Comparison of ENCODE assay signal across 9 cellular contexts in the genomic region with DNA sequence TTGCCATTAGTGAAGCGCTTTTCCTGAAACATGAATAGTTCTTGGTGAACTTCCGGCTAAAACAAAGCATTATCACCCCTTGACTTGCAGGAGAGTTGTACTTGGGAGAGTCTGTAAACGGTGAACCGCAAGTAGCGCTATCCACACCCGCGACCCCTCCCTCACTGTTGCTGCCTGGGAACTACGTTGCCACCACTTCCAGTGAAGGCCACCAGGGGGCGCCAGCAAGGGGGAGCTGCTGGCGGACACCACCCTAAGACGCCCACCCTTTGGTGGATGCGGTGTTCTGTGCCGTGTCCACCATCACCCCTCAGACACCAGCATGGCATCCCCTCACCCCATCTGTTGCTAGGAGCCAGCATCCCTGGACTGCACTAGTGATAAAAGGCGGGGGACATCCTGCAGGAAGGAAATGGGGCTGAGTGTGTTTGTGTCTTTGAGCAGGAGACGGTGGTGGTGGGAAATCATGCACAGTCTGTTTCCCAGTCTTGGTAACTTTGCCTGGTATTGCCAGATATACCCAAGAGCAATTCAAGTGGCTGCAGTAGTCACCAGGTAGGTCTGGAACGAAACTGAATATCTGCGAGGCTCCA.
DNase-seq lines count a peak whose midpoint lies in the region; ATAC-seq and TF ChIP-seq lines count a peak whose summit lies in the region.
"Had no signal": no experiment of that assay in that cellular context is flagged by ENCODE, and none has a peak within 500 bp of the region (broad histone marks: within the 10 kb centered on the region; RNA-seq: fewer than 3 reads in every experiment).

No MANE protein-coding gene starts in this region.

- H3K4me2 ChIP-seq in neural progenitor cell, result no peak overlapping the region

- ATAC-seq in GM18511 (IDR thresholded peaks at IDR 0.05; ENCODE audit: unreplicated experiment) (no peak), HG03025 (IDR thresholded peaks at IDR 0.05; ENCODE audit: low FRiP score, unreplicated experiment) (no peak), HG02840 (IDR thresholded peaks at IDR 0.05; ENCODE audit: low FRiP score, unreplicated experiment) (no peak)

- no peaks in the 10 kb centered on the region for H3F3A ChIP-seq in neural progenitor cell (ENCODE audit: low read depth)

- H3K36me3 Mint-ChIP-seq in T-helper 2 cell treated with Interferon-gamma antibody and Interleukin-4, amounts not matched to agents 5 μg/mL and 100 μg/mL, for 36 hours (ENCODE audit: low read depth), result no peaks in the 10 kb centered on the region
- H3K36me3 Mint-ChIP-seq in neural progenitor cell, result peaks cover 9% of the 10 kb centered on the region

- H3K4me1 ChIP-seq in neural progenitor cell, result no peaks in the 10 kb centered on the region
- H3K4me1 ChIP-seq: SJSA1 had no signal

- H3K27me3 ChIP-seq in neural progenitor cell, result no peaks in the 10 kb centered on the region

- peak overlapping the region; percentile 74 for H2AFZ ChIP-seq in neural progenitor cell (replicated peaks)

- no peaks in the 10 kb centered on the region for H3K9me3 Mint-ChIP-seq in T-helper 2 cell treated with Interferon-gamma antibody and Interleukin-4, amounts not matched to agents 5 μg/mL and 100 μg/mL, for 36 hours
- H3K9me3 Mint-ChIP-seq in neural progenitor cell, result peaks cover 5% of the 10 kb centered on the region

- no peaks in the 10 kb centered on the region for H4K20me1 ChIP-seq in neural progenitor cell (ENCODE audit: low read depth)

- TF ChIP-seq CTCF in GM13976 (IDR thresholded peaks at IDR 0.05; ENCODE audit: borderline replicate concordance, control extremely low read depth, extremely low read depth, insufficient read depth, missing control alignments) (peak; percentile 55), neural progenitor cell (IDR thresholded peaks at IDR 0.05) (peak; percentile 94)

- DNase-seq in GM13976 (ENCODE audit: low spot score), result peak; percentile 49
- DNase-seq in T-helper 2 cell treated with Interferon-gamma antibody and Interleukin-4, amounts not matched to agents 5 μg/mL and 100 μg/mL, for 36 hours (ENCODE audit: low spot score), result peak; percentile 14
- peak; percentile 61 for DNase-seq in dermis blood vessel endothelial cell
- DNase-seq in neural progenitor cell (ENCODE audit: low spot score), result peak; percentile 74
- no peak for DNase-seq in NCI-H2029 (lab: John Stamatoyannopoulos, UW)

- no peaks in the 10 kb centered on the region for H3K4me1 Mint-ChIP-seq in T-helper 2 cell treated with Interferon-gamma antibody and Interleukin-4, amounts not matched to agents 5 μg/mL and 100 μg/mL, for 36 hours (ENCODE audit: low read depth)
- H3K4me1 Mint-ChIP-seq in neural progenitor cell, result peaks cover 2% of the 10 kb centered on the region

- no peaks in the 10 kb centered on the region for H3K79me2 ChIP-seq in neural progenitor cell (ENCODE audit: low read depth)

- H3K27ac ChIP-seq in neural progenitor cell, result no peak overlapping the region
- H3K27ac ChIP-seq: SJSA1 had no signal

- H3K9ac ChIP-seq in neural progenitor cell, result no peak overlapping the region

- in situ Hi-C loops in GM13976 (cut with MboI; ENCODE audit: low sequenced_read_pairs, unreplicated experiment), result no loop called here

- peaks cover 8% of the 10 kb centered on the region for H3K27me3 Mint-ChIP-seq in T-helper 2 cell treated with Interferon-gamma antibody and Interleukin-4, amounts not matched to agents 5 μg/mL and 100 μg/mL, for 36 hours (ENCODE audit: low read depth)
- peaks cover 5% of the 10 kb centered on the region for H3K27me3 Mint-ChIP-seq in neural progenitor cell (ENCODE audit: insufficient read depth, low read depth)

- H3K27ac Mint-ChIP-seq in T-helper 2 cell treated with Interferon-gamma antibody and Interleukin-4, amounts not matched to agents 5 μg/mL and 100 μg/mL, for 36 hours, result no peak overlapping the region
- no peak overlapping the region for H3K27ac Mint-ChIP-seq in neural progenitor cell

- no peak overlapping the region for H3K4me3 ChIP-seq in neural progenitor cell
- H3K4me3 ChIP-seq: SJSA1 had no signal

- no peaks in the 10 kb centered on the region for H3K36me3 ChIP-seq in neural progenitor cell
- H3K36me3 ChIP-seq: SJSA1 had no signal

- H3K9me3 ChIP-seq in neural progenitor cell (ENCODE audit: low read depth), result no peaks in the 10 kb centered on the region
- H3K9me3 ChIP-seq: SJSA1 had no signal

- no peak overlapping the region for H3K4me3 Mint-ChIP-seq in T-helper 2 cell treated with Interferon-gamma antibody and Interleukin-4, amounts not matched to agents 5 μg/mL and 100 μg/mL, for 36 hours
- H3K4me3 Mint-ChIP-seq in neural progenitor cell, result no peak overlapping the region
